ENCODE assay signal across 13 cellular contexts in the genomic region with DNA sequence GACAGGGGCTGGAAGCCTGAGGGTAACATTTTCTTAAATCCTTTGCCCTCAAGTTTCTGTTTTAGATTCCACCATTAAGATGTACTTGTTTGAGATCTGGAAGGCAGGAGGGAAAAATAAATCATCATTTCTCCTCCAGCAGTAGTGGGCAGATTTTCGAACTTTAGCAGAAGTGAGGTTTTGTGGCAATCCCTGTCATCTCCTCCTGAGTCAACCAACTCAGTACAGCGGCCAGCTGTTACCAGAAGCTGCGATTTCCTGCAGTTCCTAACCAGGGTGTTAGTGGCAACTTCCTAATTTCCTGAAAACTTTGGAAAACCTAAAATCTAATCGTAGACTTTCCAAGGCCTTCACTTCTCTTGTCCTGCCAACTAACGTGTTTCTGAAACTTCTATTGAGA.
DNase-seq lines count a peak whose midpoint lies in the region; ATAC-seq and TF ChIP-seq lines count a peak whose summit lies in the region.
"Had no signal": no experiment of that assay in that cellular context is flagged by ENCODE, and none has a peak within 500 bp of the region (broad histone marks: within the 10 kb centered on the region; RNA-seq: fewer than 3 reads in every experiment).

No MANE protein-coding gene starts in this region.

- DNase-seq in GM03348 (ENCODE audit: low spot score): peak; percentile 34
- peak; percentile 39 for DNase-seq in MV-4-11 (lab: John Stamatoyannopoulos, UW)
- DNase-seq in fibroblast of villous mesenchyme (ENCODE audit: low read depth): peak; percentile 8
- DNase-seq in DMS 273 treated with DMSO at 0.1 percent for 48 hours (lab: John Stamatoyannopoulos, UW): no peak
- DNase-seq in HK-2 (ENCODE audit: unreplicated experiment): no peak
- DNase-seq in DMS 273 (lab: John Stamatoyannopoulos, UW; ENCODE audit: unreplicated experiment): no peak
- DNase-seq: DMS79 treated with DMSO at 0.1 percent for 48 hours; effector memory CD8-positive, alpha-beta T cell; NCI-H1436 treated with DMSO at 0.1 percent for 48 hours; pancreas had no signal

- ATAC-seq in GM19452 (IDR thresholded peaks at IDR 0.05; ENCODE audit: unreplicated experiment) (peak; percentile 45), GM21576 (IDR thresholded peaks at IDR 0.05; ENCODE audit: unreplicated experiment) (no peak)
- ATAC-seq: effector memory CD8-positive, alpha-beta T cell; pancreas had no signal

- no peak for TF ChIP-seq CTCF in fibroblast of villous mesenchyme (IDR thresholded peaks at IDR 0.05; ENCODE audit: insufficient read depth, low read depth, low read length)

- H3K4me3 ChIP-seq in fibroblast of villous mesenchyme (ENCODE audit: low read depth, low read length): no peak overlapping the region
- H3K4me3 ChIP-seq: pancreas, SJSA1 had no signal

Comparison
In these comparisons a context has a peak if more than half of its experiments do, and no peak if none do; other contexts are left out.
1. DNase-seq: peak in GM03348 (single experiment), MV-4-11 (single experiment) and fibroblast of villous mesenchyme (single experiment); none in DMS 273 treated with DMSO at 0.1 percent for 48 hours (single experiment), HK-2 (single experiment) and DMS 273 (single experiment).